17 cellular contexts compared by ENCODE assay signal in genomic region chr15:96264351-96264798, GRCh38.
DNase-seq lines count a peak whose midpoint lies in the region; ATAC-seq, FAIRE-seq and TF ChIP-seq lines count a peak whose summit lies in the region.
"Had no signal": no experiment of that assay in that cellular context is flagged by ENCODE, and none has a peak within 500 bp of the region (broad histone marks: within the 10 kb centered on the region; RNA-seq: fewer than 3 reads in every experiment).

No MANE protein-coding gene starts in this region.

- H3K27me3 Mint-ChIP-seq in natural killer cell treated with Interleukin-12 subunit alpha and Interleukin-12 subunit beta and Interleukin-15 and Interleukin-18, amount 100 ng/mL, for 72 hours: peaks cover 25 to 42% of the 10 kb centered on the region in 2 donors
- H3K27me3 Mint-ChIP-seq: activated naive CD8-positive, alpha-beta T cell treated with anti-CD3 and anti-CD28 coated beads, Interleukin-2, amount 10 ng/mL, durations not matched to agents 7 days and 5 days; stimulated activated memory B cell treated with anti-CD40 and anti-IgM and Interleukin-4, amounts not matched to agents 10 μg/mL and 1 μg/mL and 100 μg/mL, for 72 hours had no signal

- H3K4me1 ChIP-seq in HCT116 (ENCODE audit: control insufficient read depth in 1 of 2, insufficient read depth in 2 of 2, low read length in 2 of 2) (peaks cover 44 to 90% of the 10 kb centered on the region in 2 experiments), kidney (ENCODE audit: control insufficient read depth in 1 of 2, insufficient read depth in 1 of 2, low read depth in 1 of 2, low read length in 2 of 2) (peaks cover 20 to 50% of the 10 kb centered on the region in 2 donors), prostate gland (replicated peaks) (no peaks in the 10 kb centered on the region)

- CTCF ChIA-PET in HCT116 (lab: Charles Lee): interaction anchor here (1.1 kb wide), 1 partner anchor 9 kb away, joined by 3 read pairs; no protein-coding TSS in a partner anchor
- CTCF ChIA-PET in RWPE1 (lab: Yijun Ruan, JAX): no interaction called here

- H3K9ac ChIP-seq in HCT116 (ENCODE audit: low read length) (peak overlapping the region; percentile 54), kidney (ENCODE audit: low read length in 2 of 2) (peak overlapping the region in 1 of 2 donors; percentile 42)

- H3K4me3 ChIP-seq in HCT116 (replicated peaks in 1 of 2; ENCODE audit: low read depth in 1 of 2, low read length in 2 of 2): peak overlapping the region; percentile 6 to 27; a peak in 3 of 4 replicates
- peak overlapping the region in 1 of 2 donors; percentile 31 for H3K4me3 ChIP-seq in kidney (ENCODE audit: low read length in 2 of 2)
- no peak overlapping the region for H3K4me3 ChIP-seq in prostate gland
- H3K4me3 ChIP-seq: vagina had no signal

- intact Hi-C loops in HCT116 (cut with micrococcal nuclease) (no loop called here), kidney (cut with DNase I) (no loop called here), prostate gland (cut with DNase I) (loop anchor here (5.0 to 10.0 kb wide), 3 partner anchors 58 to 1000 kb away; no protein-coding TSS in a partner anchor), posterior vena cava (cut with DNase I) (no loop called here)

- H3K4me3 Mint-ChIP-seq in natural killer cell treated with Interleukin-12 subunit alpha and Interleukin-12 subunit beta and Interleukin-15 and Interleukin-18, amount 100 ng/mL, for 72 hours: no peak overlapping the region
- H3K4me3 Mint-ChIP-seq: activated naive CD8-positive, alpha-beta T cell treated with anti-CD3 and anti-CD28 coated beads, Interleukin-2, amount 10 ng/mL, durations not matched to agents 7 days and 5 days; stimulated activated memory B cell treated with anti-CD40 and anti-IgM and Interleukin-4, amounts not matched to agents 10 μg/mL and 1 μg/mL and 100 μg/mL, for 72 hours had no signal

- no peak overlapping the region for H3K27ac Mint-ChIP-seq in natural killer cell treated with Interleukin-12 subunit alpha and Interleukin-12 subunit beta and Interleukin-15 and Interleukin-18, amount 100 ng/mL, for 72 hours
- H3K27ac Mint-ChIP-seq: activated naive CD8-positive, alpha-beta T cell treated with anti-CD3 and anti-CD28 coated beads, Interleukin-2, amount 10 ng/mL, durations not matched to agents 7 days and 5 days; stimulated activated memory B cell treated with anti-CD40 and anti-IgM and Interleukin-4, amounts not matched to agents 10 μg/mL and 1 μg/mL and 100 μg/mL, for 72 hours had no signal

- RAD21 ChIA-PET in HCT116 (lab: Charles Lee; ENCODE audit: low non-redundant PET in 1 of 2, low total read pairs in 2 of 2, uncharacterized antibody in 2 of 2, unreplicated experiment in 2 of 2): no interaction called here

- no peaks in the 10 kb centered on the region for H3K9me2 ChIP-seq in HCT116 (ENCODE audit: insufficient read depth)

- peak; percentile 65 for DNase-seq in HCT116 (ENCODE audit: low read depth, low spot score)
- DNase-seq in RWPE1 (ENCODE audit: low spot score): peak; percentile 35
- DNase-seq in kidney: no peak
- DNase-seq in prostate gland (ENCODE audit: low spot score): peak; percentile 20
- DNase-seq in activated T-cell treated with anti-CD3 and anti-CD28 coated beads for 4 hours: no peak
- no peak for DNase-seq in natural killer cell treated with Interleukin-12 subunit alpha and Interleukin-12 subunit beta and Interleukin-15 and Interleukin-18, amount 100 ng/mL, for 72 hours (ENCODE audit: low spot score)
- no peak for DNase-seq in posterior vena cava (ENCODE audit: low spot score)
- DNase-seq: activated CD4-positive, CD25-positive, alpha-beta regulatory T cell; activated CD8-positive, alpha-beta memory T cell treated with anti-CD3 and anti-CD28 coated beads, Interleukin-2, amount 50 U/mL, for 4 hours; activated naive CD8-positive, alpha-beta T cell treated with anti-CD3 and anti-CD28 coated beads, Interleukin-2, amount 10 ng/mL, durations not matched to agents 7 days and 5 days; DMS79 treated with DMSO at 0.1 percent for 48 hours; erythroblast; NCI-H2081; stimulated activated CD4-positive, alpha-beta T cell treated with anti-CD3 and anti-CD28 coated beads, Interleukin-4, amount 100 ng/mL, for 4 hours had no signal

- H3K4me2 ChIP-seq in HCT116 (ENCODE audit: low read length): peak overlapping the region; percentile 71

- H3K4me1 Mint-ChIP-seq in natural killer cell treated with Interleukin-12 subunit alpha and Interleukin-12 subunit beta and Interleukin-15 and Interleukin-18, amount 100 ng/mL, for 72 hours (ENCODE audit: low read depth in 2 of 2): no peaks in the 10 kb centered on the region
- H3K4me1 Mint-ChIP-seq: activated naive CD8-positive, alpha-beta T cell treated with anti-CD3 and anti-CD28 coated beads, Interleukin-2, amount 10 ng/mL, durations not matched to agents 7 days and 5 days; stimulated activated memory B cell treated with anti-CD40 and anti-IgM and Interleukin-4, amounts not matched to agents 10 μg/mL and 1 μg/mL and 100 μg/mL, for 72 hours had no signal

- no peaks in the 10 kb centered on the region for H4K20me1 ChIP-seq in HCT116 (ENCODE audit: insufficient read depth)

- H3K9me3 ChIP-seq in HCT116 (ENCODE audit: control insufficient read depth in 1 of 2, insufficient read depth in 1 of 2, low read depth in 1 of 2, low read length in 2 of 2): no peaks in the 10 kb centered on the region
- no peaks in the 10 kb centered on the region for H3K9me3 ChIP-seq in kidney (ENCODE audit: control insufficient read depth in 1 of 2, low read length in 2 of 2)
- no peaks in the 10 kb centered on the region for H3K9me3 ChIP-seq in prostate gland
- H3K9me3 ChIP-seq: vagina had no signal

- no peak for TF ChIP-seq CTCF in HCT116 (IDR thresholded peaks at IDR 0.05 in 2 of 3, conservative IDR thresholded peaks at IDR 0.05 in 1 of 3; ENCODE audit: borderline replicate concordance in 1 of 3, insufficient read depth in 1 of 3, low read depth in 2 of 3, low read length in 2 of 3)
- TF ChIP-seq CTCF in RWPE1 (conservative IDR thresholded peaks at IDR 0.05; ENCODE audit: low read depth): no peak
- TF ChIP-seq CTCF in kidney (IDR thresholded peaks at IDR 0.05; ENCODE audit: borderline replicate concordance, extremely low read depth, insufficient read depth): no peak
- no peak for TF ChIP-seq CTCF in prostate gland (IDR thresholded peaks at IDR 0.05)

- peak; percentile 81 for ATAC-seq in HCT116
- ATAC-seq in natural killer cell treated with Interleukin-12 subunit alpha and Interleukin-12 subunit beta and Interleukin-15 and Interleukin-18, amount 100 ng/mL, for 72 hours: no peak
- ATAC-seq in GM19351 (IDR thresholded peaks at IDR 0.05; ENCODE audit: unreplicated experiment): no peak
- ATAC-seq: stimulated activated memory B cell treated with anti-CD40 and anti-IgM and Interleukin-4, amounts not matched to agents 10 μg/mL and 1 μg/mL and 100 μg/mL, for 72 hours had no signal

- no peaks in the 10 kb centered on the region for H3K79me2 ChIP-seq in HCT116 (ENCODE audit: insufficient read depth, low read length)

- WGBS in prostate gland: 73% methylated on average over 1 of the region's 1 CpG

- peak overlapping the region; percentile 53 for H3K27ac ChIP-seq in HCT116 (ENCODE audit: low read depth, low read length)
- H3K27ac ChIP-seq in RWPE1: no peak overlapping the region
- peak overlapping the region; percentile 84 to 88 for H3K27ac ChIP-seq in kidney (ENCODE audit: low read depth in 2 of 2, low read length in 2 of 2)
- peak overlapping the region in 1 of 2 donors; percentile 46 for H3K27ac ChIP-seq in prostate gland
- H3K27ac ChIP-seq: vagina had no signal

- FAIRE-seq in kidney (lab: Jason Lieb, UNC): no peak

- no peaks in the 10 kb centered on the region for H3K36me3 Mint-ChIP-seq in natural killer cell treated with Interleukin-12 subunit alpha and Interleukin-12 subunit beta and Interleukin-15 and Interleukin-18, amount 100 ng/mL, for 72 hours
- H3K36me3 Mint-ChIP-seq: activated naive CD8-positive, alpha-beta T cell treated with anti-CD3 and anti-CD28 coated beads, Interleukin-2, amount 10 ng/mL, durations not matched to agents 7 days and 5 days; stimulated activated memory B cell treated with anti-CD40 and anti-IgM and Interleukin-4, amounts not matched to agents 10 μg/mL and 1 μg/mL and 100 μg/mL, for 72 hours had no signal

- 0 out of 2 replicates have a peak, but pooled peaks have one; percentile 7 for TF ChIP-seq RAD21 in HCT116 (IDR thresholded peaks at IDR 0.05; ENCODE audit: low read depth)

- no peak overlapping the region for H2AFZ ChIP-seq in HCT116 (ENCODE audit: low read depth, low read length, poor library complexity, severe bottlenecking)

- TF ChIP-seq POLR2A in HCT116 (IDR thresholded peaks at IDR 0.05; ENCODE audit: borderline replicate concordance, extremely low read depth, insufficient read depth, insufficient read length) (no peak), prostate gland (IDR thresholded peaks at IDR 0.05) (no peak)

- no peaks in the 10 kb centered on the region for H3K9me3 Mint-ChIP-seq in natural killer cell treated with Interleukin-12 subunit alpha and Interleukin-12 subunit beta and Interleukin-15 and Interleukin-18, amount 100 ng/mL, for 72 hours
- H3K9me3 Mint-ChIP-seq: activated naive CD8-positive, alpha-beta T cell treated with anti-CD3 and anti-CD28 coated beads, Interleukin-2, amount 10 ng/mL, durations not matched to agents 7 days and 5 days; stimulated activated memory B cell treated with anti-CD40 and anti-IgM and Interleukin-4, amounts not matched to agents 10 μg/mL and 1 μg/mL and 100 μg/mL, for 72 hours had no signal

- POLR2A ChIA-PET in HCT116 (lab: Charles Lee): interaction anchor here (0.6 to 2.1 kb wide), 3 partner anchors 9 to 628 kb away, joined by 3 to 15 read pairs (median 3); partner anchors contain the start of gene NR2F2
- POLR2A ChIA-PET in RWPE1 (lab: Yijun Ruan, JAX; ENCODE audit: low non-redundant PET): no interaction called here

- H3K27me3 ChIP-seq in HCT116 (ENCODE audit: insufficient read depth, low read length) (no peaks in the 10 kb centered on the region), prostate gland (replicated peaks; ENCODE audit: insufficient read depth) (no peaks in the 10 kb centered on the region)
- H3K27me3 ChIP-seq: vagina had no signal

- BruUV-seq in HCT116 (replicated peaks; lab: Mats Ljungman, UMichigan): no TSS peak

- 0 out of 4 replicates have a peak, but pooled peaks cover 0 to 7% of the 10 kb centered on the region in 2 experiments for H3K36me3 ChIP-seq in HCT116 (ENCODE audit: control insufficient read depth in 1 of 2, insufficient read depth in 2 of 2, low read length in 2 of 2)
- H3K36me3 ChIP-seq in kidney (ENCODE audit: control insufficient read depth in 1 of 2, insufficient read depth in 2 of 2, low read length in 2 of 2): no peaks in the 10 kb centered on the region
- H3K36me3 ChIP-seq in prostate gland: no peaks in the 10 kb centered on the region

TF ChIP-seq in HCT116, 20 proteins besides CTCF, POLR2A, EP300 and RAD21 (continues in another document):
- no peak for TF ChIP-seq EGR1 (IDR thresholded peaks at IDR 0.05; ENCODE audit: low read depth)
- no peak for TF ChIP-seq FOSL1 (IDR thresholded peaks at IDR 0.05; ENCODE audit: low read depth)
- TF ChIP-seq EZH2 (IDR thresholded peaks at IDR 0.05): no peak
- TF ChIP-seq SRF (IDR thresholded peaks at IDR 0.05; ENCODE audit: low read depth): 0 out of 2 replicates have a peak, but pooled peaks have one; percentile 12

Comparison
In these comparisons a context has a peak if more than half of its experiments do, and no peak if none do; other contexts are left out.
1. DNase-seq: peak in HCT116 (single experiment), RWPE1 (single experiment) and prostate gland (single experiment); none in kidney (single experiment), activated T-cell treated with anti-CD3 and anti-CD28 coated beads for 4 hours (single experiment), natural killer cell treated with Interleukin-12 subunit alpha and Interleukin-12 subunit beta and Interleukin-15 and Interleukin-18, amount 100 ng/mL, for 72 hours (single experiment) and posterior vena cava (single experiment).
2. H3K4me3 ChIP-seq: peak in HCT116 (2 of 2); none in prostate gland (0 of 2).